In genomic region chr4:16225996-16226815, GRCh38 we compare ENCODE assay signal across 8 cellular contexts. TPM values are rescaled to one million over a fixed set of nuclear protein-coding genes. Genes with fewer than 3 reads are reported as not detected.
DNase-seq lines count a peak whose midpoint lies in the region; ATAC-seq and TF ChIP-seq lines count a peak whose summit lies in the region.

Gene TAPT1, minus strand, starts transcription at chr4:16226471. Its CDS starts 14 bp downstream, at chr4:16226457.

- no peaks in the 10 kb centered on the region for H3K27me3 ChIP-seq in right cardiac atrium (ENCODE audit: control insufficient read depth, insufficient read depth)
- H3K27me3 ChIP-seq in vagina = no peaks in the 10 kb centered on the region

- ATAC-seq in GM21737 (IDR thresholded peaks at IDR 0.05; ENCODE audit: unreplicated experiment) (peak; percentile 61), right cardiac atrium (peak; percentile 85 to 88)

- TF ChIP-seq POLR2A in vagina (IDR thresholded peaks at IDR 0.05) = peak in 1 of 2 donors; percentile 16

- peak within 1 kb of the TSS; percentile 62 for H3K4me3 ChIP-seq in right cardiac atrium (ENCODE audit: low read length)
- peak within 1 kb of the TSS; percentile 82 to 97 for H3K4me3 ChIP-seq in vagina

- peak within 1 kb of the TSS; percentile 72 for H3K27ac ChIP-seq in KOPT-K1 (ENCODE audit: low read depth, low read length, poor library complexity, severe bottlenecking)
- H3K27ac ChIP-seq in right cardiac atrium (ENCODE audit: low read length) = peak within 1 kb of the TSS; percentile 97
- H3K27ac ChIP-seq in vagina = peak within 1 kb of the TSS; percentile 96

- no peaks in the 10 kb centered on the region for H3K9me3 ChIP-seq in KOPT-K1 (ENCODE audit: insufficient read depth, low read length, poor library complexity, severe bottlenecking)
- no peaks in the 10 kb centered on the region for H3K9me3 ChIP-seq in right cardiac atrium (ENCODE audit: control insufficient read depth, low read length)
- H3K9me3 ChIP-seq in vagina = no peaks in the 10 kb centered on the region

- H3K36me3 ChIP-seq in KOPT-K1 (ENCODE audit: insufficient read depth, low read length) (0 out of 2 replicates have a peak, but pooled peaks cover 6% of the 10 kb centered on the region), vagina (no peaks in the 10 kb centered on the region)

- TF ChIP-seq CTCF in vagina (IDR thresholded peaks at IDR 0.05) = no peak

- H3K4me1 ChIP-seq in right cardiac atrium (ENCODE audit: control insufficient read depth, insufficient read depth, low read length) (peaks cover 3% of the 10 kb centered on the region), vagina (peaks cover 32% of the 10 kb centered on the region)

- peak; percentile 31 for DNase-seq in GM04504 (ENCODE audit: low read depth)
- DNase-seq in anterior cingulate cortex (lab: John Stamatoyannopoulos, UW) = peak in 55 of 58 donors; percentile 11 to 87 (median 74)
- peak; percentile 87 to 94 (median 93) for DNase-seq in right cardiac atrium
- no peak for DNase-seq in renal cortical epithelial cell (ENCODE audit: low read depth)
- DNase-seq in vagina (ENCODE audit: extremely low spot score in 2 of 2) = no peak

- under 1% methylated on average over 134 of the region's 135 CpGs for WGBS in right cardiac atrium

- intact Hi-C loops in T-helper 2 cell treated with Interferon-gamma antibody and Interleukin-4, amounts not matched to agents 100 ng/mL and 5 ng/mL, for 36 hours (cut with micrococcal nuclease) = loop anchor here (1.0 to 10.0 kb wide), 8 partner anchors 9 to 1799 kb away; partner anchors contain the start of genes FAM200B, FBXL5, LAP3 and LCORL
- intact Hi-C loops in right cardiac atrium (cut with DNase I) (no loop called here), vagina (cut with DNase I) (loop anchor here (10.0 kb wide), 1 partner anchor 1221 kb away; the partner anchor contains the start of gene CPEB2)

RNA-seq across cellular contexts. Expression of gene TAPT1, which starts in this region (rescaled TPM):
- 36.8 and 37.6 TPM in 2 replicates for total RNA-seq in T-helper 2 cell treated with Interferon-gamma antibody and Interleukin-4, amounts not matched to agents 100 ng/mL and 5 ng/mL, for 36 hours
- total RNA-seq in right cardiac atrium = 10 to 100 TPM; 38.1 to 49.0 (median 39.5) TPM
- 16.9 TPM for polyA plus RNA-seq in right cardiac atrium
- total RNA-seq in renal cortical epithelial cell = 11.8 and 33.5 TPM in 2 replicates
- 28.5 TPM for total RNA-seq in vagina

Comparison
In these comparisons a context has a peak if more than half of its experiments do, and no peak if none do; other contexts are left out.
1. DNase-seq: peak in GM04504 (single experiment), anterior cingulate cortex (55 of 58) and right cardiac atrium (3 of 3); none in renal cortical epithelial cell (single experiment) and vagina (0 of 2).
2. intact Hi-C loops: an anchor here in T-helper 2 cell treated with Interferon-gamma antibody and Interleukin-4, amounts not matched to agents 100 ng/mL and 5 ng/mL, for 36 hours (1.0 to 10.0 kb wide) and vagina (10.0 kb wide); none called in right cardiac atrium.
3. Peak in every context shown above with its lines, with median percentiles within 50 percentile points of each other: H3K27ac ChIP-seq.